17 cellular contexts compared by ENCODE assay signal in the genomic region with DNA sequence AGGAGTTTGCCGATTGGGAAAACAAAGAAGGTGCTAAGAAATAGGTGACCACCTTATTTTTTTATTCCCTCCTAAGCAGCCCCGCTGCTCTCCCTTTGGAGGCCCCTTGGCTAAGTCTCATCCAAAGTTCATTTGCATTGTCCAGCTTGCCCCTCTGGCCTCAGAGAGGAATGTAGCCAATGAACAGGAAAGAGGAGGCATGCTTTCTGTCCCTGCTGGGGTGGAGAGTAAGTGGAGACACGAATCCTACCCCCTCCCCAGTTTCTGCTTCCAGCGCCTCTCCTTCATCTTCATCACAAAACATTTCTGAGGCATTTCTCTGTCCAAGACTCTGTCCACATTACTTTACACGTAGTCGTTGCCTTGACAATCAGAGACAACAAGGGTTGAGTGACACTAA. TPM values are rescaled to one million over a fixed set of nuclear protein-coding genes. Genes with fewer than 3 reads are reported as not detected.
DNase-seq lines count a peak whose midpoint lies in the region; ATAC-seq, FAIRE-seq and TF ChIP-seq lines count a peak whose summit lies in the region.
"Had no signal": no experiment of that assay in that cellular context is flagged by ENCODE, and none has a peak within 500 bp of the region (broad histone marks: within the 10 kb centered on the region; RNA-seq: fewer than 3 reads in every experiment).

No MANE protein-coding gene starts in this region.

- no peaks in the 10 kb centered on the region for H3K9me1 ChIP-seq in K562 (ENCODE audit: control insufficient read depth, insufficient read depth, low read length)

- H3K27ac ChIP-seq in SK-N-SH (ENCODE audit: low read depth in 2 of 2, low read length in 1 of 2) (no peak overlapping the region), K562 (ENCODE audit: extremely low read depth, low read depth, low read length) (no peak overlapping the region), lower lobe of right lung (peak overlapping the region; percentile 84), transverse colon (peak overlapping the region in 3 of 4 donors; percentile 75 to 84 (median 84))
- H3K27ac ChIP-seq: 22Rv1 had no signal

- H3K79me2 ChIP-seq in SK-N-SH (ENCODE audit: insufficient read depth) = no peaks in the 10 kb centered on the region
- no peaks in the 10 kb centered on the region for H3K79me2 ChIP-seq in K562 (ENCODE audit: control insufficient read depth, insufficient read depth, low read length)

- H3K9me3 ChIP-seq in SK-N-SH (no peaks in the 10 kb centered on the region), K562 (replicated peaks; ENCODE audit: control insufficient read depth, insufficient read depth, low read depth, low read length) (no peaks in the 10 kb centered on the region), lower lobe of right lung (no peaks in the 10 kb centered on the region), transverse colon (no peaks in the 10 kb centered on the region)
- H3K9me3 ChIP-seq: breast epithelium, stomach had no signal

- no TSS peak for BruUV-seq in K562 (replicated peaks; lab: Mats Ljungman, UMichigan)

- TF ChIP-seq RAD21 in SK-N-SH (IDR thresholded peaks at IDR 0.05; ENCODE audit: low read length) (no peak), K562 (CRISPR knock-in tag; conservative IDR thresholded peaks at IDR 0.05 in 1 of 2, IDR thresholded peaks at IDR 0.05 in 1 of 2) (no peak)

- H3F3A ChIP-seq in SK-N-SH (replicated peaks; ENCODE audit: insufficient read depth) = peaks cover 6% of the 10 kb centered on the region

- intact Hi-C loops in K562 (cut with micrococcal nuclease) (loop anchor here (5.0 kb wide), 1 partner anchor 469 kb away; no protein-coding TSS in a partner anchor), lower lobe of right lung (cut with DNase I) (no loop called here), transverse colon (cut with DNase I; ENCODE audit: low total_unique reads) (no loop called here)

- ATAC-seq in SK-N-SH treated with all-trans-retinoic acid at 6 μM for 48 hours (no peak), K562 (no peak), lower lobe of right lung (no peak), HG02884 (IDR thresholded peaks at IDR 0.05; ENCODE audit: unreplicated experiment) (no peak)
- ATAC-seq: GM12878 had no signal

- no peak for TF ChIP-seq EP300 in SK-N-SH (IDR thresholded peaks at IDR 0.05; ENCODE audit: borderline replicate concordance in 1 of 2, low read depth in 1 of 2, low read length in 1 of 2)
- no peak for TF ChIP-seq EP300 in K562 (IDR thresholded peaks at IDR 0.05; ENCODE audit: low read length)
- TF ChIP-seq EP300 in transverse colon (IDR thresholded peaks at IDR 0.05; ENCODE audit: low read depth) = no peak

- H3K9me2 ChIP-seq in SK-N-SH = no peaks in the 10 kb centered on the region

- TF ChIP-seq POLR2A in K562 (conservative IDR thresholded peaks at IDR 0.05) = no peak
- TF ChIP-seq POLR2A in transverse colon (IDR thresholded peaks at IDR 0.05) = no peak

- TF ChIP-seq CTCF in SK-N-SH (IDR thresholded peaks at IDR 0.05) (no peak), K562 (IDR thresholded peaks at IDR 0.05 in 2 of 3, conservative IDR thresholded peaks at IDR 0.05 in 1 of 3; ENCODE audit: insufficient read depth in 2 of 3, low read depth in 1 of 3, low read length in 3 of 3) (no peak), lower lobe of right lung (IDR thresholded peaks at IDR 0.05) (no peak), transverse colon (IDR thresholded peaks at IDR 0.05) (no peak)

- H3K9ac ChIP-seq in SK-N-SH (no peak overlapping the region), K562 (ENCODE audit: insufficient read depth in 1 of 2, low read depth in 2 of 2, low read length in 2 of 2) (0 out of 4 replicates have a peak overlapping the region, but pooled peaks of 1 of the 2 experiments have one; percentile 96)

- H3K4me2 ChIP-seq in SK-N-SH (no peak overlapping the region), K562 (ENCODE audit: insufficient read depth, low read length) (no peak overlapping the region)

- H3K4me3 ChIP-seq in SK-N-SH (ENCODE audit: low read depth in 2 of 2, low read length in 1 of 2) = no peak overlapping the region
- no peak overlapping the region for H3K4me3 ChIP-seq in K562
- H3K4me3 ChIP-seq in lower lobe of right lung = no peak overlapping the region
- H3K4me3 ChIP-seq in transverse colon = no peak overlapping the region

- H2AFZ ChIP-seq in SK-N-SH (ENCODE audit: low read depth) (peak overlapping the region; percentile 93; the same call in 1 of the 2 replicates), K562 (ENCODE audit: low read depth, low read length) (peak overlapping the region; percentile 84)

- in situ Hi-C loops in K562 (cut with MboI) (no loop called here), transverse colon (cut with MboI; ENCODE audit: low pct_ligation_motif_present in 1 of 4, low pct_unique_long_range_greater_than_20kb in 1 of 4, low sequenced_read_pairs in 3 of 4) (loop anchor here in 2 of 4 donors (25.0 kb wide), 3 partner anchors 96 to 421 kb away; a partner anchor contains a TSS), G401 (cut with HindIII; ENCODE audit: low sequenced_read_pairs) (no loop called here)

- H3K4me1 ChIP-seq in SK-N-SH (ENCODE audit: control insufficient read depth in 1 of 2, insufficient read depth in 2 of 2, low read depth in 1 of 2, low read length in 1 of 2) (peaks cover 0 to 8% of the 10 kb centered on the region in 2 experiments; a peak in 1 of 4 replicates), K562 (replicated peaks in 1 of 2; ENCODE audit: control insufficient read depth in 2 of 2, insufficient read depth in 2 of 2, low read length in 2 of 2) (peaks cover 4 to 15% of the 10 kb centered on the region in 2 experiments; a peak in 3 of 5 replicates), lower lobe of right lung (peaks cover 6% of the 10 kb centered on the region), transverse colon (peaks cover 0 to 10% (median 0%) of the 10 kb centered on the region in 4 donors)
- H3K4me1 ChIP-seq: breast epithelium had no signal

- POLR2A ChIA-PET in SK-N-SH (lab: Yijun Ruan, JAX) = no interaction called here
- POLR2A ChIA-PET in K562 (lab: Yijun Ruan, JAX) = interaction anchor here (0.6 to 0.9 kb wide), 2 partner anchors 25 to 165 kb away, joined by 3 read pairs; no protein-coding TSS in a partner anchor

- H3K27me3 ChIP-seq in SK-N-SH (ENCODE audit: insufficient read depth) (no peaks in the 10 kb centered on the region; the same call in 1 of the 2 replicates), K562 (ENCODE audit: control insufficient read depth in 2 of 2, insufficient read depth in 2 of 2, low read length in 2 of 2) (no peaks in the 10 kb centered on the region), lower lobe of right lung (ENCODE audit: low read depth) (no peaks in the 10 kb centered on the region), transverse colon (no peaks in the 10 kb centered on the region)

- 56% methylated on average over 6 of the region's 6 CpGs for WGBS in SK-N-SH (ENCODE audit: low lambda C conversion rate)
- 60% methylated on average over 6 of the region's 6 CpGs for WGBS in K562 (ENCODE audit: insufficient coverage, low coverage, missing lambda C conversion rate)
- WGBS in transverse colon (ENCODE audit: low coverage in 1 of 2), 2 donors = 68 to 100% methylated on average over 1 to 6 of the region's 6 CpGs

- H3K36me3 ChIP-seq in SK-N-SH (replicated peaks in 1 of 2; ENCODE audit: control insufficient read depth in 1 of 2, insufficient read depth in 2 of 2, low read length in 1 of 2) (no peaks in the 10 kb centered on the region), K562 (ENCODE audit: control insufficient read depth, insufficient read depth, low read length) (no peaks in the 10 kb centered on the region), lower lobe of right lung (no peaks in the 10 kb centered on the region), transverse colon (no peaks in the 10 kb centered on the region)
- H3K36me3 ChIP-seq: breast epithelium, stomach had no signal

- DNase-seq in SK-N-SH = no peak
- DNase-seq in K562 (ENCODE audit: extremely low read depth in 1 of 4, low spot score in 3 of 4) = no peak
- DNase-seq in lower lobe of right lung = no peak
- DNase-seq in transverse colon = no peak
- DNase-seq in G401 (ENCODE audit: low spot score) = no peak
- DNase-seq in GF-D8 (lab: John Stamatoyannopoulos, UW) = no peak
- DNase-seq: activated naive CD4-positive, alpha-beta T cell treated with anti-CD3 and anti-CD28 coated beads, Interleukin-2, amount 50 U/mL, for 16 hours; NCI-H2029 treated with DMSO at 0.1 percent for 48 hours; NCI-H524 treated with DMSO at 0.1 percent for 48 hours; stimulated activated CD4-positive, alpha-beta T cell treated with anti-CD3 and anti-CD28 coated beads, Interleukin-12 subunit alpha, Interleukin-12 subunit beta, amount 100 ng/mL, for 4 hours; stomach had no signal

- H4K20me1 ChIP-seq in SK-N-SH (ENCODE audit: insufficient read depth) = no peaks in the 10 kb centered on the region
- no peaks in the 10 kb centered on the region for H4K20me1 ChIP-seq in K562 (replicated peaks; ENCODE audit: control insufficient read depth, insufficient read depth, low read length)

- CTCF ChIA-PET in SK-N-SH (lab: Yijun Ruan, JAX) = interaction anchor here (2.4 kb wide), 1 partner anchor 54 kb away, joined by 5 read pairs; no protein-coding TSS in a partner anchor
- CTCF ChIA-PET in K562 (lab: Yijun Ruan, JAX; ENCODE audit: low intra/inter-chr PET ratio) = no interaction called here

- FAIRE-seq in K562 (lab: Jason Lieb, UNC) = no peak

RNA-seq across cellular contexts. Expression of a gene that starts 38.7 kb away (rescaled TPM):
- 4.4 and 5.3 TPM in 2 replicates for polyA plus RNA-seq in SK-N-SH (2012; rRNA removed)
- 3.0 and 4.7 TPM in 2 replicates for polyA plus RNA-seq in SK-N-SH (2012; cell fraction: cytosol; rRNA removed)
- polyA plus RNA-seq in SK-N-SH (2012; cell fraction: nucleus; rRNA removed) = 3.5 and 4.7 TPM in 2 replicates
- 5.1 and 6.6 TPM in 2 replicates for total RNA-seq in K562 (2011; cell fraction: chromatin; rRNA removed; ENCODE audit: low replicate concordance)
- 2.7 and 2.8 TPM in 2 replicates for total RNA-seq in K562 (2011; cell fraction: nucleolus; rRNA removed)
- 2.7 and 4.0 TPM in 2 replicates for total RNA-seq in K562 (2011; cell fraction: nucleoplasm; rRNA removed)
- 0.05 and 0.12 TPM in 2 replicates for total RNA-seq in K562 (2014; rRNA removed)
- total RNA-seq in K562 (2014; rRNA removed; fragmentation: Illumina TruSeq; extraction: Trizol) = 0.22 TPM in 2 replicates
- total RNA-seq in K562 (2015; rRNA removed; fragmentation: Illumina TruSeq; extraction: Trizol) = 0.23 and 0.25 TPM in 2 replicates
- 0.69 TPM in 2 replicates for total RNA-seq in K562 (2021)
- polyA plus RNA-seq in K562 (2011; rRNA removed) = 0.40 and 0.79 TPM in 2 replicates
- 0.53 and 0.58 TPM in 2 replicates for polyA plus RNA-seq in K562 (2011; cell fraction: cytosol; rRNA removed)
- polyA plus RNA-seq in K562 (2011; cell fraction: nucleus; rRNA removed) = 3.3 and 4.5 TPM in 2 replicates
- 0.35 and 1.5 TPM in 2 replicates for polyA plus RNA-seq in K562 (2012)
- polyA plus RNA-seq in K562 (2014; fragmentation: Illumina TruSeq; extraction: Trizol) = 0.65 and 0.80 TPM in 2 replicates
- polyA plus RNA-seq in K562 (2014; fragmentation: Nextera tagmentation; extraction: Ambion mirVana) = under 1 TPM; 0.03 to 0.11 TPM
- 0.81 and 0.86 TPM in 2 replicates for polyA plus RNA-seq in K562 (2014; rRNA removed)
- polyA minus RNA-seq in K562 (2011; rRNA and poly(A)+ RNA removed) = 0.42 TPM in 2 replicates
- polyA minus RNA-seq in K562 (2011; cell fraction: cytosol; rRNA and poly(A)+ RNA removed) = 0.55 TPM in 1 of 2 replicates, not detected in the other
- 0.54 and 0.78 TPM in 2 replicates for polyA minus RNA-seq in K562 (2011; cell fraction: nucleus; rRNA and poly(A)+ RNA removed)
- total RNA-seq in lower lobe of right lung = 1.3 TPM
- total RNA-seq in transverse colon = 1 to 10 TPM in 1 of 4 donors, under 1 TPM in 2, not detected in 1; 0.40 to 1.1 (median 0.64) TPM
- 0.31 TPM in 1 of 2 replicates, not detected in the other for total RNA-seq in G401 (2014; rRNA removed; shearing (Covaris generic))
- total RNA-seq: Daoy had no signal

RNA-seq across cellular contexts. Expression of a gene that starts 39.7 kb away (rescaled TPM):
- polyA plus RNA-seq in SK-N-SH (2012; rRNA removed) (not detected in 2 replicates), K562 (2011; rRNA removed) (not detected in 2 replicates), K562 (2014; fragmentation: Illumina TruSeq; extraction: Trizol) (not detected in 2 replicates), K562 (2014; fragmentation: Nextera tagmentation; extraction: Ambion mirVana) (not detected), K562 (2014; rRNA removed) (not detected in 2 replicates)
- not detected in 2 replicates for polyA plus RNA-seq in SK-N-SH (2012; cell fraction: cytosol; rRNA removed)
- polyA plus RNA-seq in SK-N-SH (2012; cell fraction: nucleus; rRNA removed) = not detected in 2 replicates
- total RNA-seq in K562 (2011; cell fraction: chromatin; rRNA removed; ENCODE audit: low replicate concordance) = not detected in 2 replicates
- not detected in 2 replicates for total RNA-seq in K562 (2011; cell fraction: nucleolus; rRNA removed)
- not detected in 2 replicates for total RNA-seq in K562 (2011; cell fraction: nucleoplasm; rRNA removed)
- total RNA-seq in K562 (2014; rRNA removed) (not detected in 2 replicates), K562 (2014; rRNA removed; fragmentation: Illumina TruSeq; extraction: Trizol) (not detected in 2 replicates), K562 (2015; rRNA removed; fragmentation: Illumina TruSeq; extraction: Trizol) (not detected in 2 replicates), K562 (2021) (0.11 TPM in 1 of 2 replicates, not detected in the other), lower lobe of right lung (1.7 TPM), transverse colon (10 to 100 TPM; 20.9 to 73.3 (median 48.3) TPM)
- not detected in 2 replicates for polyA plus RNA-seq in K562 (2011; cell fraction: cytosol; rRNA removed)
- polyA plus RNA-seq in K562 (2011; cell fraction: nucleus; rRNA removed) = not detected in 2 replicates
- not detected in 2 replicates for polyA plus RNA-seq in K562 (2012)
- not detected in 2 replicates for polyA minus RNA-seq in K562 (2011; rRNA and poly(A)+ RNA removed)
- not detected in 2 replicates for polyA minus RNA-seq in K562 (2011; cell fraction: cytosol; rRNA and poly(A)+ RNA removed)
- polyA minus RNA-seq in K562 (2011; cell fraction: nucleus; rRNA and poly(A)+ RNA removed) = not detected in 2 replicates
- 0.37 TPM in 1 of 2 replicates, not detected in the other for total RNA-seq in G401 (2014; rRNA removed; shearing (Covaris generic))
- total RNA-seq: Daoy, GM12878 had no signal
- polyA plus RNA-seq: GM12878 had no signal

Comparison
In these comparisons a context has a peak if more than half of its experiments do, and no peak if none do; other contexts are left out.
1. H3K27ac ChIP-seq: peak in lower lobe of right lung (single experiment) and transverse colon (3 of 4); none in SK-N-SH (0 of 2) and K562 (single experiment).